In the genomic region with DNA sequence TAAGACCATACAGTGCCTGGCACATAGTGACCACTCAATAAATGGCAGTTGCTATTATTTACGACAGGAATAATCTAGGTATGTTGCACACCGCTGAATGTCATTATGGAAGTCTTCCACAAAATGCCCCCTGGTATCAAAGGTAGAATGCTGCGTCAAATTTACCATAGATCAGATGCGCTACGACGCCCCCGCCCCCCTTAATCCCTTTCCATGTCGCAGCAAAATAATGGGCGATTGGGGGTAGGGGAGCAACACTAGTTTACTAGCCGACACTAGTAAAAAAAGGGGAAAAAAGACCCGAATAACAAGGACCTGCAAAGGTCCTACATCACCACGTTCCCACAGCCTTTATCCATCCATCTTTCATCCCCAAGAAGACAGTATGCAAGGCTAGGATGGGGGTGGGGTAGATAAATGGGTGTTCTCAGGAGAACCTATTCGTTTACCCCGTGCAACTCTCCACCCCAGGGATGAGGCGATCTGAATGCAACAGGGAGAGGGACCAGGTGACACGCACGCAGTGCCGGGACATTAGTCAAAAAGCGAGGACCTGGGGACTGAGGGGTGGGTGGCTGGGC, we compare ENCODE assay signal across 8 cellular contexts. TPM values are rescaled to one million over a fixed set of nuclear protein-coding genes. Genes with fewer than 3 reads are reported as not detected.
A peak's percentile ranks its signal among the peaks of the same experiment; 100 is the strongest.
DNase-seq lines count a peak whose midpoint lies in the region; ATAC-seq and TF ChIP-seq lines count a peak whose summit lies in the region.

No MANE protein-coding gene starts in this region.

- H3K9me2 ChIP-seq in HCT116 (ENCODE audit: insufficient read depth) = no peaks in the 10 kb centered on the region

- H3K79me2 ChIP-seq in HCT116 (ENCODE audit: insufficient read depth, low read length) = peaks cover 47% of the 10 kb centered on the region

- no peak for TF ChIP-seq RAD21 in HCT116 (IDR thresholded peaks at IDR 0.05; ENCODE audit: low read depth)

- H3K4me1 ChIP-seq in HCT116 (ENCODE audit: control insufficient read depth in 1 of 2, insufficient read depth in 2 of 2, low read length in 2 of 2) (peaks cover 0 to 15% of the 10 kb centered on the region in 2 experiments; a peak in 2 of 4 replicates), RWPE2 (ENCODE audit: insufficient read depth, poor library complexity, severe bottlenecking) (peaks cover 16% of the 10 kb centered on the region), mucosa of descending colon (ENCODE audit: low read depth) (peaks cover 30% of the 10 kb centered on the region), vagina (peaks cover 35% of the 10 kb centered on the region)
- peaks cover 19% of the 10 kb centered on the region for H3K4me1 ChIP-seq in effector memory CD4-positive, alpha-beta T cell (ENCODE audit: control insufficient read depth, insufficient read depth, low read length, poor library complexity, severe bottlenecking)

- TF ChIP-seq POLR2A in HCT116 (IDR thresholded peaks at IDR 0.05; ENCODE audit: borderline replicate concordance, extremely low read depth, insufficient read depth, insufficient read length) (no peak), vagina (IDR thresholded peaks at IDR 0.05) (no peak)

- RAD21 ChIA-PET in HCT116 (lab: Charles Lee; ENCODE audit: low non-redundant PET in 1 of 2, low total read pairs in 2 of 2, uncharacterized antibody in 2 of 2, unreplicated experiment in 2 of 2) = interaction anchor here in 1 of 2 experiments (1.1 kb wide), 1 partner anchor 119 kb away, joined by 3 read pairs; no protein-coding TSS in a partner anchor

- H3K4me3 ChIP-seq in HCT116 (replicated peaks in 1 of 2; ENCODE audit: low read depth in 1 of 2, low read length in 2 of 2) (peak overlapping the region; percentile 84 to 93), RWPE2 (ENCODE audit: severe bottlenecking) (peak overlapping the region; percentile 95), mucosa of descending colon (peak overlapping the region; percentile 72), vagina (peak overlapping the region; percentile 87 to 93)
- peak overlapping the region; percentile 87 for H3K4me3 ChIP-seq in effector memory CD4-positive, alpha-beta T cell (ENCODE audit: insufficient read depth, low read depth, low read length, poor library complexity, severe bottlenecking)

- BruUV-seq in HCT116 (replicated peaks; lab: Mats Ljungman, UMichigan) = TSS peak; percentile 52

- H3K36me3 ChIP-seq in HCT116 (ENCODE audit: control insufficient read depth in 1 of 2, insufficient read depth in 2 of 2, low read length in 2 of 2) (no peaks in the 10 kb centered on the region), RWPE2 (ENCODE audit: low read depth) (peaks cover 4% of the 10 kb centered on the region; the same call in 1 of the 2 replicates), mucosa of descending colon (ENCODE audit: low read depth) (no peaks in the 10 kb centered on the region), vagina (no peaks in the 10 kb centered on the region)
- H3K36me3 ChIP-seq in effector memory CD4-positive, alpha-beta T cell (ENCODE audit: control insufficient read depth, insufficient read depth, low read length) = no peaks in the 10 kb centered on the region

- H3K27me3 ChIP-seq in HCT116 (ENCODE audit: insufficient read depth, low read length) = no peaks in the 10 kb centered on the region
- H3K27me3 ChIP-seq in RWPE2 (ENCODE audit: insufficient read depth, poor library complexity, severe bottlenecking) = no peaks in the 10 kb centered on the region
- no peaks in the 10 kb centered on the region for H3K27me3 ChIP-seq in effector memory CD4-positive, alpha-beta T cell (replicated peaks; ENCODE audit: control insufficient read depth, insufficient read depth, low read length, poor library complexity, severe bottlenecking)
- no peaks in the 10 kb centered on the region for H3K27me3 ChIP-seq in vagina

- H3K9ac ChIP-seq in HCT116 (ENCODE audit: low read length) = peak overlapping the region; percentile 89

- POLR2A ChIA-PET in HCT116 (lab: Charles Lee) = interaction anchor here (0.7 to 2.0 kb wide), 11 partner anchors 9 to 142 kb away, joined by 3 to 14 read pairs (median 5); no protein-coding TSS in a partner anchor

- H3K27ac ChIP-seq in HCT116 (ENCODE audit: low read depth, low read length) (peak overlapping the region; percentile 71), RWPE2 (ENCODE audit: poor library complexity, severe bottlenecking) (peak overlapping the region; percentile 70), vagina (peak overlapping the region; percentile 97)
- peak overlapping the region; percentile 99 for H3K27ac ChIP-seq in effector memory CD4-positive, alpha-beta T cell (ENCODE audit: insufficient read depth, low read length, poor library complexity, severe bottlenecking)

- DNase-seq in COR-L47 (lab: John Stamatoyannopoulos, UW) = peak; percentile 35
- no peak for DNase-seq in HCT116 (ENCODE audit: low read depth, low spot score)
- no peak for DNase-seq in RWPE2 (ENCODE audit: low spot score)
- DNase-seq in effector memory CD4-positive, alpha-beta T cell = no peak
- DNase-seq in mucosa of descending colon = peak in 1 of 3 donors; percentile 59
- no peak for DNase-seq in vagina (ENCODE audit: extremely low spot score in 2 of 2)
- no peak for DNase-seq in GDM1 (lab: John Stamatoyannopoulos, UW)
- no peak for DNase-seq in activated effector memory CD4-positive, alpha-beta T cell treated with Interleukin-2 at 50 U/mL for 16 hours

- H4K20me1 ChIP-seq in HCT116 (ENCODE audit: insufficient read depth) = no peaks in the 10 kb centered on the region

- TF ChIP-seq CTCF in HCT116 (IDR thresholded peaks at IDR 0.05 in 2 of 3, conservative IDR thresholded peaks at IDR 0.05 in 1 of 3; ENCODE audit: borderline replicate concordance in 1 of 3, insufficient read depth in 1 of 3, low read depth in 2 of 3, low read length in 2 of 3) = no peak
- no peak for TF ChIP-seq CTCF in RWPE2 (IDR thresholded peaks at IDR 0.05; ENCODE audit: poor library complexity, severe bottlenecking)
- no peak for TF ChIP-seq CTCF in mucosa of descending colon (IDR thresholded peaks at IDR 0.05)
- no peak for TF ChIP-seq CTCF in vagina (IDR thresholded peaks at IDR 0.05)

- ATAC-seq in HCT116 (peak; percentile 20), RWPE2 (ENCODE audit: low read depth) (peak; percentile 10), mucosa of descending colon (peak; percentile 15)

- intact Hi-C loops in HCT116 (cut with micrococcal nuclease) = no loop called here
- intact Hi-C loops in mucosa of descending colon (cut with DNase I, micrococcal nuclease) = no loop called here
- intact Hi-C loops in vagina (cut with DNase I) = loop anchor here (5.0 kb wide), 1 partner anchor 194 kb away; a partner anchor contains a TSS

- H3K9me3 ChIP-seq in HCT116 (ENCODE audit: control insufficient read depth in 1 of 2, insufficient read depth in 1 of 2, low read depth in 1 of 2, low read length in 2 of 2) (no peaks in the 10 kb centered on the region), RWPE2 (ENCODE audit: severe bottlenecking) (no peaks in the 10 kb centered on the region), mucosa of descending colon (no peaks in the 10 kb centered on the region), vagina (no peaks in the 10 kb centered on the region)
- no peaks in the 10 kb centered on the region for H3K9me3 ChIP-seq in effector memory CD4-positive, alpha-beta T cell (ENCODE audit: control insufficient read depth, low read length)

- CTCF ChIA-PET in HCT116 (lab: Charles Lee) = interaction anchor here (1.2 to 1.7 kb wide), 3 partner anchors 32 to 594 kb away, joined by 3 to 6 read pairs (median 5); no protein-coding TSS in a partner anchor

- peak overlapping the region; percentile 86 for H3K4me2 ChIP-seq in HCT116 (ENCODE audit: low read length)

- H2AFZ ChIP-seq in HCT116 (ENCODE audit: low read depth, low read length, poor library complexity, severe bottlenecking) = peak overlapping the region; percentile 80

TF ChIP-seq in HCT116, 20 proteins besides CTCF, POLR2A, EP300 and RAD21 (continues in another document):
- TF ChIP-seq CBX3 (IDR thresholded peaks at IDR 0.05; ENCODE audit: low read depth) (no peak), SP1 (IDR thresholded peaks at IDR 0.05; ENCODE audit: low read depth) (no peak), EZH2phosphoT487 (IDR thresholded peaks at IDR 0.05; ENCODE audit: borderline replicate concordance) (no peak), EZH2 (IDR thresholded peaks at IDR 0.05) (no peak), ELF1 (IDR thresholded peaks at IDR 0.05; ENCODE audit: borderline replicate concordance, low read depth) (no peak), CEBPB (IDR thresholded peaks at IDR 0.05; ENCODE audit: low read depth) (no peak)
- TF ChIP-seq, protein P1, sequence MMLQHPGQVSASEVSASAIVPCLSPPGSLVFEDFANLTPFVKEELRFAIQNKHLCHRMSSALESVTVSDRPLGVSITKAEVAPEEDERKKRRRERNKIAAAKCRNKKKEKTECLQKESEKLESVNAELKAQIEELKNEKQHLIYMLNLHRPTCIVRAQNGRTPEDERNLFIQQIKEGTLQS (IDR thresholded peaks at IDR 0.05) = no peak
- TF ChIP-seq, protein P2, sequence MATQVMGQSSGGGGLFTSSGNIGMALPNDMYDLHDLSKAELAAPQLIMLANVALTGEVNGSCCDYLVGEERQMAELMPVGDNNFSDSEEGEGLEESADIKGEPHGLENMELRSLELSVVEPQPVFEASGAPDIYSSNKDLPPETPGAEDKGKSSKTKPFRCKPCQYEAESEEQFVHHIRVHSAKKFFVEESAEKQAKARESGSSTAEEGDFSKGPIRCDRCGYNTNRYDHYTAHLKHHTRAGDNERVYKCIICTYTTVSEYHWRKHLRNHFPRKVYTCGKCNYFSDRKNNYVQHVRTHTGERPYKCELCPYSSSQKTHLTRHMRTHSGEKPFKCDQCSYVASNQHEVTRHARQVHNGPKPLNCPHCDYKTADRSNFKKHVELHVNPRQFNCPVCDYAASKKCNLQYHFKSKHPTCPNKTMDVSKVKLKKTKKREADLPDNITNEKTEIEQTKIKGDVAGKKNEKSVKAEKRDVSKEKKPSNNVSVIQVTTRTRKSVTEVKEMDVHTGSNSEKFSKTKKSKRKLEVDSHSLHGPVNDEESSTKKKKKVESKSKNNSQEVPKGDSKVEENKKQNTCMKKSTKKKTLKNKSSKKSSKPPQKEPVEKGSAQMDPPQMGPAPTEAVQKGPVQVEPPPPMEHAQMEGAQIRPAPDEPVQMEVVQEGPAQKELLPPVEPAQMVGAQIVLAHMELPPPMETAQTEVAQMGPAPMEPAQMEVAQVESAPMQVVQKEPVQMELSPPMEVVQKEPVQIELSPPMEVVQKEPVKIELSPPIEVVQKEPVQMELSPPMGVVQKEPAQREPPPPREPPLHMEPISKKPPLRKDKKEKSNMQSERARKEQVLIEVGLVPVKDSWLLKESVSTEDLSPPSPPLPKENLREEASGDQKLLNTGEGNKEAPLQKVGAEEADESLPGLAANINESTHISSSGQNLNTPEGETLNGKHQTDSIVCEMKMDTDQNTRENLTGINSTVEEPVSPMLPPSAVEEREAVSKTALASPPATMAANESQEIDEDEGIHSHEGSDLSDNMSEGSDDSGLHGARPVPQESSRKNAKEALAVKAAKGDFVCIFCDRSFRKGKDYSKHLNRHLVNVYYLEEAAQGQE (IDR thresholded peaks at IDR 0.05; ENCODE audit: low read depth) = no peak

RNA-seq across cellular contexts. Expression of a gene that starts 0.5 kb away (rescaled TPM):
- total RNA-seq in HCT116 (2021; ENCODE audit: unreplicated experiment) = 31.1 TPM
- 12.4 and 20.0 TPM in 2 replicates for polyA plus RNA-seq in HCT116 (2012)
- total RNA-seq in mucosa of descending colon = 10 to 100 TPM; 32.5 to 48.7 (median 32.5) TPM
- 38.3 TPM for total RNA-seq in vagina

RNA-seq across cellular contexts. Expression of a gene that starts 0.9 kb away (rescaled TPM):
- 10.6 TPM for total RNA-seq in HCT116 (2021; ENCODE audit: unreplicated experiment)
- polyA plus RNA-seq in HCT116 (2012) = 3.8 and 4.3 TPM in 2 replicates
- 10 to 100 TPM; 13.2 to 16.0 (median 14.1) TPM for total RNA-seq in mucosa of descending colon
- total RNA-seq in vagina = 21.1 TPM
